In genomic region chr3:22765679-22766078, GRCh38 we compare ENCODE assay signal across 8 cellular contexts.
"Had no signal": no experiment of that assay in that cellular context is flagged by ENCODE, and none has a peak within 500 bp of the region (broad histone marks: within the 10 kb centered on the region; RNA-seq: fewer than 3 reads in every experiment).

No MANE protein-coding gene starts in this region.

- H3K4me3 Mint-ChIP-seq: IgD-negative memory B cell had no signal

- H3K36me3 Mint-ChIP-seq: IgD-negative memory B cell had no signal

- H3K9ac ChIP-seq: KMS-11 had no signal

- H3K4me2 ChIP-seq: KMS-11 had no signal

- DNase-seq: Karpas-422, Kasumi-1, KBM-7, KG1 had no signal

- H3K27ac ChIP-seq: HL-60, KMS-11 had no signal

- H3K27ac Mint-ChIP-seq: IgD-negative memory B cell had no signal

- FAIRE-seq: HTR-8/SVneo had no signal

- H3K27me3 Mint-ChIP-seq: IgD-negative memory B cell had no signal
